9 cellular contexts compared by ENCODE assay signal in the genomic region with DNA sequence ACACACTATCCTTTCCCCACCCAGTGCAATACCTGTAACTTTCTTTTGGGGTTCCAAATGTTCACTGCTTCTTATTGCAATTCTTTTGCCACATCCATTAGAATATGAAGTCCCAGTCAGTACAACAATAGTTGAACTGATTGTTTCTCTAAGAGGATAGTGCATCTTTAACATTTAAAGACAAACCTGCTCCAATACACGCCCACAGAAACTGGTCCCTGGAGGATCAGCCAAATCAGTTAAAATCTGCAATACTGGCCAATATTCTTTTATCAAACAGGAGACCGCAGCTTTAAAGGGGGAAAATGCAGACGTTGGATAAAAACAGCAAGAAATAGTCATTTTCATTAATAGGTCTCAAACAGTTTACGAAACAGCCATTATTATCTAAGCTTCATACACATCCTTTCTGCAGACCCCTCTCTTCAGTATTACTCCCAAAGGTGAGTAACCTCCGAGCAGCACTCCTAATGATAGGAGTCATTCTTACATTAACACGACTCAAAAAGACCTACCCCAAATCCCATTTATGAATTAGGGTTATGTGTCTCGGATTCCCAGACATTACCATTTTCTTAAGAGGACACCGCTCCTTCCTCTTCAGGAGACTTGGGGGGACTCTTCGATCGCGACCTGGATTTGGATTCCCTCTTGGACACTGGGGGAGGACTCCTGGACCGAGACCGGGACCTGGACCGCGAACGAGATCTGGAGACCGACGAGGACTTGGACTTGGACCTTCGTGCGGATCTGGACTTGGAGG. TPM values are rescaled to one million over a fixed set of nuclear protein-coding genes. Genes with fewer than 3 reads are reported as not detected.
DNase-seq lines count a peak whose midpoint lies in the region; ATAC-seq, FAIRE-seq and TF ChIP-seq lines count a peak whose summit lies in the region.
"Had no signal": no experiment of that assay in that cellular context is flagged by ENCODE, and none has a peak within 500 bp of the region (broad histone marks: within the 10 kb centered on the region; RNA-seq: fewer than 3 reads in every experiment).

No MANE protein-coding gene starts in this region.

- H3K9me3 ChIP-seq in small intestine (ENCODE audit: control insufficient read depth, low read depth): no peaks in the 10 kb centered on the region

- peak overlapping the region; percentile 98 to 100 for H3K27ac ChIP-seq in small intestine (ENCODE audit: low read depth in 1 of 2, low read length in 1 of 2)

- TF ChIP-seq CTCF in HFF-Myc (IDR thresholded peaks at IDR 0.05; ENCODE audit: low read depth, low read length, missing control alignments) (no peak), foreskin fibroblast (IDR thresholded peaks at IDR 0.05; ENCODE audit: low read depth, low read length) (no peak)

- H3K27me3 ChIP-seq in small intestine (ENCODE audit: control insufficient read depth in 2 of 2, insufficient read depth in 2 of 2, low read length in 2 of 2): no peaks in the 10 kb centered on the region

- DNase-seq in HFF-Myc (ENCODE audit: extremely low read depth, low read depth) (no peak), T-cell (no peak), foreskin fibroblast (peak in 1 of 2 donors; percentile 4), small intestine (peak; percentile 9), NCI-H2029 treated with DMSO at 0.1 percent for 48 hours (lab: John Stamatoyannopoulos, UW) (no peak), frontal cortex (ENCODE audit: low spot score in 2 of 2) (no peak)
- no peak for DNase-seq in activated CD4-positive, CD25-positive, alpha-beta regulatory T cell (lab: John Stamatoyannopoulos, UW)

- FAIRE-seq in small intestine (lab: Jason Lieb, UNC) (no peak), frontal cortex (lab: Jason Lieb, UNC) (no peak)
- FAIRE-seq: TTC549 had no signal

- POLR2A ChIA-PET in T-cell (lab: Charles Lee): interaction anchor here (0.6 to 1.4 kb wide), 7 partner anchors 10 to 875 kb away, joined by 3 to 8 read pairs (median 4); partner anchors contain the start of gene UBE2O (in 1 of the 2)

- CTCF ChIA-PET in T-cell (lab: Charles Lee): interaction anchor here (0.6 to 1.1 kb wide), 2 partner anchors 17 to 328 kb away, joined by 7 to 12 read pairs; no protein-coding TSS in a partner anchor

- H3K4me3 ChIP-seq in HFF-Myc (replicated peaks; ENCODE audit: low read depth, low read length) (peak overlapping the region; percentile 97), foreskin fibroblast (ENCODE audit: low read depth in 1 of 2, low read length in 2 of 2) (peak overlapping the region; percentile 84 to 92), small intestine (ENCODE audit: low read depth in 1 of 2, low read length in 2 of 2) (peak overlapping the region; percentile 91 to 96)

- peak overlapping the region; percentile 95 to 97 (median 96) for H3K4me3 Mint-ChIP-seq in T-cell

- peaks cover 65 to 70% (median 68%) of the 10 kb centered on the region in 3 donors for H3K4me1 Mint-ChIP-seq in T-cell

- no peaks in the 10 kb centered on the region for H3K9me3 Mint-ChIP-seq in T-cell

- peaks cover 40% of the 10 kb centered on the region for H3K36me3 Mint-ChIP-seq in T-cell

- no peaks in the 10 kb centered on the region for H3K27me3 Mint-ChIP-seq in T-cell

- ATAC-seq in T-cell (replicated peaks in 1 of 4): no peak
- ATAC-seq in GM19455 (IDR thresholded peaks at IDR 0.05; ENCODE audit: unreplicated experiment): no peak

- peak overlapping the region; percentile 82 to 92 for H3K27ac Mint-ChIP-seq in T-cell

- peaks cover 0 to 7% of the 10 kb centered on the region in 2 donors for H3K4me1 ChIP-seq in small intestine (ENCODE audit: control insufficient read depth in 2 of 2, insufficient read depth in 1 of 2, low read depth in 1 of 2, low read length in 1 of 2)

- peaks cover 9% of the 10 kb centered on the region in 2 donors for H3K36me3 ChIP-seq in small intestine (ENCODE audit: control insufficient read depth in 2 of 2, insufficient read depth in 2 of 2, low read length in 2 of 2)

- WGBS in small intestine, 3 donors: 0 to 2% (median 0%) methylated on average over 20 of the region's 20 CpGs

RNA-seq across cellular contexts. Expression of gene SRSF2, which starts 1.4 kb away (rescaled TPM):
- total RNA-seq in T-cell (100 to 1,000 TPM; 349 to 413 (median 382) TPM), frontal cortex (86.4 TPM)
- 100 to 1,000 TPM; 113 to 200 (median 114) TPM for polyA plus RNA-seq in small intestine

RNA-seq across cellular contexts. Expression of gene MFSD11, which starts 2.2 kb away (rescaled TPM):
- total RNA-seq in T-cell: 10 to 100 TPM; 30.5 to 41.5 (median 34.6) TPM
- 10 to 100 TPM in 2 of 3 donors, 1 to 10 TPM in 1; 8.3 to 20.0 (median 10.5) TPM for polyA plus RNA-seq in small intestine
- 73.0 TPM for total RNA-seq in frontal cortex

RNA-seq across cellular contexts. Expression of gene METTL23, which starts 9.1 kb away (rescaled TPM):
- total RNA-seq in T-cell (10 to 100 TPM; 46.9 to 70.1 (median 60.0) TPM), frontal cortex (14.7 TPM)
- 10 to 100 TPM; 28.8 to 37.8 (median 37.6) TPM for polyA plus RNA-seq in small intestine

RNA-seq across cellular contexts. Expression of gene JMJD6, which starts 9.4 kb away (rescaled TPM):
- total RNA-seq in T-cell (100 to 1,000 TPM in 1 of 5 donors, 10 to 100 TPM in 4; 48.7 to 155 (median 56.6) TPM), frontal cortex (17.5 TPM)
- 10 to 100 TPM; 24.2 to 56.6 (median 51.1) TPM for polyA plus RNA-seq in small intestine

RNA-seq across cellular contexts. Expression of gene MXRA7, which starts 25.0 kb away (rescaled TPM):
- 10 to 100 TPM in 3 of 5 donors, 1 to 10 TPM in 2; 5.9 to 14.7 (median 13.5) TPM for total RNA-seq in T-cell
- polyA plus RNA-seq in small intestine: 10 to 100 TPM in 2 of 3 donors, 1 to 10 TPM in 1; 3.1 to 40.1 (median 20.0) TPM
- 45.7 TPM for total RNA-seq in frontal cortex
